8 cellular contexts compared by ENCODE assay signal in genomic region chr19:17496337-17496997, GRCh38. TPM values are rescaled to one million over a fixed set of nuclear protein-coding genes. Genes with fewer than 3 reads are reported as not detected.
A peak's percentile ranks its signal among the peaks of the same experiment; 100 is the strongest.
DNase-seq lines count a peak whose midpoint lies in the region; ATAC-seq, FAIRE-seq and TF ChIP-seq lines count a peak whose summit lies in the region.

No MANE protein-coding gene starts in this region.

- TF ChIP-seq EP300 in ovary (IDR thresholded peaks at IDR 0.05): no peak

- peak; percentile 97 for TF ChIP-seq CTCF in 22Rv1 (IDR thresholded peaks at IDR 0.05)
- TF ChIP-seq CTCF in GM13976 (IDR thresholded peaks at IDR 0.05; ENCODE audit: borderline replicate concordance, control extremely low read depth, extremely low read depth, insufficient read depth, missing control alignments): peak; percentile 98
- TF ChIP-seq CTCF in fibroblast of the aortic adventitia (IDR thresholded peaks at IDR 0.05; ENCODE audit: insufficient read depth, low read length): peak; percentile 82
- TF ChIP-seq CTCF in ovary (IDR thresholded peaks at IDR 0.05): peak; percentile 29 to 62 (median 47)
- peak; percentile 83 for TF ChIP-seq CTCF in upper lobe of right lung (IDR thresholded peaks at IDR 0.05)

- no peak overlapping the region for H3K27ac ChIP-seq in 22Rv1
- no peak overlapping the region for H3K27ac ChIP-seq in ovary
- H3K27ac ChIP-seq in upper lobe of right lung: no peak overlapping the region

- no peak overlapping the region for H3K27ac Mint-ChIP-seq in activated T-cell treated with anti-CD3 and anti-CD28 coated beads, Interleukin-2, amount 50 U/mL, for 24 hours

- intact Hi-C loops in ovary (cut with DNase I): no loop called here
- intact Hi-C loops in upper lobe of right lung (cut with DNase I): no loop called here

- peak; percentile 94 for ATAC-seq in upper lobe of right lung

- H3K36me3 Mint-ChIP-seq in activated T-cell treated with anti-CD3 and anti-CD28 coated beads, Interleukin-2, amount 50 U/mL, for 24 hours (ENCODE audit: low read depth): peaks cover 9% of the 10 kb centered on the region

- H3K4me1 ChIP-seq in ovary (ENCODE audit: insufficient read depth) (no peaks in the 10 kb centered on the region), upper lobe of right lung (peaks cover 26% of the 10 kb centered on the region)

- H3K36me3 ChIP-seq in ovary (no peaks in the 10 kb centered on the region), upper lobe of right lung (peaks cover 11% of the 10 kb centered on the region)

- 55 to 64% (median 61%) methylated on average over 14 of the region's 14 CpGs for WGBS in ovary, 3 donors

- no peak overlapping the region for H3K4me3 ChIP-seq in fibroblast of the aortic adventitia (ENCODE audit: low read depth, low read length)
- H3K4me3 ChIP-seq in ovary: no peak overlapping the region
- H3K4me3 ChIP-seq in upper lobe of right lung: no peak overlapping the region

- H3K4me1 Mint-ChIP-seq in activated T-cell treated with anti-CD3 and anti-CD28 coated beads, Interleukin-2, amount 50 U/mL, for 24 hours (ENCODE audit: low read depth): peaks cover 21% of the 10 kb centered on the region

- no peak for TF ChIP-seq POLR2A in ovary (IDR thresholded peaks at IDR 0.05)

- DNase-seq in GM13976 (ENCODE audit: low spot score) (peak; percentile 92), HUDEP-2 (lab: John Stamatoyannopoulos, UW; ENCODE audit: unreplicated experiment in 76 of 76) (peak in 74 of 76 experiments; percentile 24 to 93 (median 80)), RCC 7860 (ENCODE audit: low spot score) (peak; percentile 67), fibroblast of the aortic adventitia (ENCODE audit: low read depth) (peak; percentile 59), ovary (peak in 4 of 5 donors; percentile 55 to 75 (median 60)), upper lobe of right lung (peak; percentile 89)
- DNase-seq in activated T-cell treated with anti-CD3 and anti-CD28 coated beads, Interleukin-2, amount 50 U/mL, for 24 hours: peak; percentile 86

- no peaks in the 10 kb centered on the region for H3K9me3 Mint-ChIP-seq in activated T-cell treated with anti-CD3 and anti-CD28 coated beads, Interleukin-2, amount 50 U/mL, for 24 hours

- in situ Hi-C loops in GM13976 (cut with MboI; ENCODE audit: low sequenced_read_pairs, unreplicated experiment): no loop called here

- H3K27me3 ChIP-seq in ovary (no peaks in the 10 kb centered on the region), upper lobe of right lung (no peaks in the 10 kb centered on the region)

- H3K9me3 ChIP-seq in ovary: no peaks in the 10 kb centered on the region
- no peaks in the 10 kb centered on the region for H3K9me3 ChIP-seq in upper lobe of right lung

- H3K4me3 Mint-ChIP-seq in activated T-cell treated with anti-CD3 and anti-CD28 coated beads, Interleukin-2, amount 50 U/mL, for 24 hours: no peak overlapping the region

- no peaks in the 10 kb centered on the region for H3K27me3 Mint-ChIP-seq in activated T-cell treated with anti-CD3 and anti-CD28 coated beads, Interleukin-2, amount 50 U/mL, for 24 hours

- FAIRE-seq in RCC 7860 (lab: Jason Lieb, UNC): no peak

RNA-seq across cellular contexts. Expression of gene PGLS, which starts 15.0 kb away (rescaled TPM):
- total RNA-seq in fibroblast of the aortic adventitia (ENCODE audit: low replicate concordance): 91.6 and 148 TPM in 2 replicates
- total RNA-seq in ovary: 10 to 100 TPM; 43.9 to 93.0 (median 73.9) TPM
- 10 to 100 TPM; 11.0 to 72.3 TPM for polyA plus RNA-seq in ovary
- 78.0 TPM for total RNA-seq in upper lobe of right lung

RNA-seq across cellular contexts. Expression of gene SLC27A1, which starts 26.1 kb away (rescaled TPM):
- total RNA-seq in fibroblast of the aortic adventitia (ENCODE audit: low replicate concordance): 11.4 and 42.0 TPM in 2 replicates
- total RNA-seq in ovary: 10 to 100 TPM; 27.3 to 43.1 (median 37.8) TPM
- 10 to 100 TPM in 1 of 2 donors, 1 to 10 TPM in 1; 4.6 to 42.3 TPM for polyA plus RNA-seq in ovary
- 27.8 TPM for total RNA-seq in upper lobe of right lung

RNA-seq across cellular contexts. Expression of gene NXNL1, which starts 35.7 kb away (rescaled TPM):
- not detected in 2 replicates for total RNA-seq in fibroblast of the aortic adventitia (ENCODE audit: low replicate concordance)
- total RNA-seq in ovary: not detected
- polyA plus RNA-seq in ovary: under 1 TPM in 1 of 2 donors, not detected in 1; 0.11 TPM
- not detected for total RNA-seq in upper lobe of right lung

RNA-seq across cellular contexts. Expression of gene TMEM221, which starts 48.0 kb away (rescaled TPM):
- total RNA-seq in fibroblast of the aortic adventitia (ENCODE audit: low replicate concordance) (not detected in 2 replicates), ovary (10 to 100 TPM in 2 of 7 donors, 1 to 10 TPM in 5; 1.4 to 14.1 (median 7.5) TPM), upper lobe of right lung (not detected)
- polyA plus RNA-seq in ovary: 1 to 10 TPM; 2.5 to 3.2 TPM

RNA-seq across cellular contexts. Expression of gene COLGALT1, which starts 59.0 kb away (rescaled TPM):
- total RNA-seq in fibroblast of the aortic adventitia (ENCODE audit: low replicate concordance) (62.5 and 93.1 TPM in 2 replicates), ovary (10 to 100 TPM; 30.4 to 75.2 (median 45.2) TPM), upper lobe of right lung (104 TPM)
- 10 to 100 TPM; 31.4 to 72.6 TPM for polyA plus RNA-seq in ovary

Comparison
In these comparisons a context has a peak if more than half of its experiments do, and no peak if none do; other contexts are left out.
1. CTCF ChIP-seq: peak in every context shown above with its lines; median percentile 98 in GM13976; 97 in 22Rv1; 83 in upper lobe of right lung; 82 in fibroblast of the aortic adventitia; 47 in ovary.